ENCODE assay signal across 14 cellular contexts in genomic region chr2:71631411-71631931, GRCh38.
DNase-seq lines count a peak whose midpoint lies in the region; ATAC-seq and TF ChIP-seq lines count a peak whose summit lies in the region.
"Had no signal": no experiment of that assay in that cellular context is flagged by ENCODE, and none has a peak within 500 bp of the region (broad histone marks: within the 10 kb centered on the region; RNA-seq: fewer than 3 reads in every experiment).

No MANE protein-coding gene starts in this region.

- H3K9me3 ChIP-seq in ES-I3 (ENCODE audit: control insufficient read depth, insufficient read depth, low read length) (no peaks in the 10 kb centered on the region), endodermal cell (ENCODE audit: control insufficient read depth, low read length) (no peaks in the 10 kb centered on the region), psoas muscle (no peaks in the 10 kb centered on the region)

- no peaks in the 10 kb centered on the region for H3K9me3 Mint-ChIP-seq in endodermal cell
- H3K9me3 Mint-ChIP-seq in activated T-cell treated with anti-CD3 and anti-CD28 coated beads, Interleukin-2, amount 50 U/mL, for 4 hours = no peaks in the 10 kb centered on the region
- H3K9me3 Mint-ChIP-seq: activated naive CD8-positive, alpha-beta T cell treated with anti-CD3 and anti-CD28 coated beads, Interleukin-2, amount 50 U/mL, for 24 hours; CD4-positive, CD25-positive, alpha-beta regulatory T cell; stimulated activated naive CD8-positive, alpha-beta T cell treated with anti-CD3 and anti-CD28 coated beads, Interleukin-15, Interleukin-2, amounts not matched to agents 100 ng/mL and 50 ng/mL, for 24 hours had no signal

- no peaks in the 10 kb centered on the region for H3K36me3 ChIP-seq in ES-I3 (ENCODE audit: insufficient read depth, low read length)
- H3K36me3 ChIP-seq in endodermal cell (ENCODE audit: control insufficient read depth, insufficient read depth, low read length) = no peaks in the 10 kb centered on the region
- peaks cover 0 to 4% of the 10 kb centered on the region in 2 donors for H3K36me3 ChIP-seq in psoas muscle (ENCODE audit: insufficient read depth in 1 of 2, low read depth in 1 of 2)

- no peak overlapping the region for H3K4me3 ChIP-seq in endodermal cell (ENCODE audit: low read length)
- no peak overlapping the region for H3K4me3 ChIP-seq in psoas muscle

- H3K4me1 ChIP-seq in ES-I3 (ENCODE audit: insufficient read depth, low read length) (peaks cover 6% of the 10 kb centered on the region; the same call in 1 of the 2 replicates), endodermal cell (ENCODE audit: control insufficient read depth, insufficient read depth, low read length) (no peaks in the 10 kb centered on the region), psoas muscle (peaks cover 22% of the 10 kb centered on the region)

- peak; percentile 63 to 73 (median 65) for ATAC-seq in psoas muscle
- ATAC-seq in activated T-cell treated with anti-CD3 and anti-CD28 coated beads, Interleukin-2, amount 50 U/mL, for 4 hours = no peak
- ATAC-seq: activated naive CD8-positive, alpha-beta T cell treated with anti-CD3 and anti-CD28 coated beads, Interleukin-2, amount 50 U/mL, for 24 hours; naive thymus-derived CD4-positive, alpha-beta T cell had no signal

- DNase-seq in RPMI7951 (ENCODE audit: low read depth) (peak; percentile 86), endodermal cell (peak; percentile 50), psoas muscle (no peak), ureter (ENCODE audit: low spot score) (no peak), NCI-H1105 treated with DMSO at 0.1 percent for 48 hours (lab: John Stamatoyannopoulos, UW) (no peak)
- DNase-seq in activated CD4-positive, alpha-beta T cell treated with anti-CD3 and anti-CD28 coated beads, Interleukin-2, amount 50 U/mL, for 4 hours = no peak
- DNase-seq in activated T-cell treated with anti-CD3 and anti-CD28 coated beads, Interleukin-2, amount 50 U/mL, for 4 hours = no peak
- DNase-seq: activated CD4-positive, CD25-positive, alpha-beta regulatory T cell; activated naive CD8-positive, alpha-beta T cell treated with anti-CD3 and anti-CD28 coated beads, Interleukin-2, amount 50 U/mL, for 24 hours; CD4-positive, CD25-positive, alpha-beta regulatory T cell; effector CD8-positive, alpha-beta T cell; naive thymus-derived CD4-positive, alpha-beta T cell had no signal

- H3K27ac Mint-ChIP-seq in endodermal cell = no peak overlapping the region
- H3K27ac Mint-ChIP-seq: activated naive CD8-positive, alpha-beta T cell treated with anti-CD3 and anti-CD28 coated beads, Interleukin-2, amount 50 U/mL, for 24 hours; CD4-positive, CD25-positive, alpha-beta regulatory T cell; naive thymus-derived CD4-positive, alpha-beta T cell; stimulated activated naive CD8-positive, alpha-beta T cell treated with anti-CD3 and anti-CD28 coated beads, Interleukin-15, Interleukin-2, amounts not matched to agents 100 ng/mL and 50 ng/mL, for 24 hours had no signal

- 74 to 78% methylated on average over 8 to 14 of the region's 14 CpGs for WGBS in endodermal cell (ENCODE audit: insufficient coverage in 1 of 2, insufficient read length in 1 of 2), 2 experiments
- WGBS in psoas muscle, 3 donors = 23 to 74% (median 50%) methylated on average over 14 of the region's 14 CpGs

- intact Hi-C loops in psoas muscle (cut with DNase I) = no loop called here

- H3K9ac ChIP-seq in ES-I3 (ENCODE audit: low read depth, low read length) (peak overlapping the region; percentile 14; the same call in 1 of the 2 replicates), endodermal cell (ENCODE audit: extremely low read depth, low read length, poor library complexity, severe bottlenecking) (no peak overlapping the region)

- TF ChIP-seq CTCF in endodermal cell (conservative IDR thresholded peaks at IDR 0.05) (no peak), psoas muscle (IDR thresholded peaks at IDR 0.05) (no peak)

- H3K4me1 Mint-ChIP-seq in endodermal cell = peaks cover 4% of the 10 kb centered on the region
- H3K4me1 Mint-ChIP-seq in activated T-cell treated with anti-CD3 and anti-CD28 coated beads, Interleukin-2, amount 50 U/mL, for 4 hours (ENCODE audit: low read depth) = no peaks in the 10 kb centered on the region
- H3K4me1 Mint-ChIP-seq: activated naive CD8-positive, alpha-beta T cell treated with anti-CD3 and anti-CD28 coated beads, Interleukin-2, amount 50 U/mL, for 24 hours; CD4-positive, CD25-positive, alpha-beta regulatory T cell had no signal

- H3K4me3 Mint-ChIP-seq in endodermal cell = no peak overlapping the region
- H3K4me3 Mint-ChIP-seq in activated T-cell treated with anti-CD3 and anti-CD28 coated beads, Interleukin-2, amount 50 U/mL, for 4 hours = no peak overlapping the region
- H3K4me3 Mint-ChIP-seq: activated naive CD8-positive, alpha-beta T cell treated with anti-CD3 and anti-CD28 coated beads, Interleukin-2, amount 50 U/mL, for 24 hours; CD4-positive, CD25-positive, alpha-beta regulatory T cell; naive thymus-derived CD4-positive, alpha-beta T cell; stimulated activated naive CD8-positive, alpha-beta T cell treated with anti-CD3 and anti-CD28 coated beads, Interleukin-15, Interleukin-2, amounts not matched to agents 100 ng/mL and 50 ng/mL, for 24 hours had no signal

- no peak overlapping the region for H3K27ac ChIP-seq in endodermal cell (ENCODE audit: low read depth, low read length)
- H3K27ac ChIP-seq in psoas muscle = no peak overlapping the region

- no peaks in the 10 kb centered on the region for H3K27me3 Mint-ChIP-seq in endodermal cell (ENCODE audit: insufficient read depth)
- H3K27me3 Mint-ChIP-seq in activated T-cell treated with anti-CD3 and anti-CD28 coated beads, Interleukin-2, amount 50 U/mL, for 4 hours (ENCODE audit: low read depth) = peaks cover 23% of the 10 kb centered on the region

- H3K27me3 ChIP-seq in endodermal cell (ENCODE audit: control insufficient read depth, insufficient read depth, low read length, poor library complexity, severe bottlenecking) (no peaks in the 10 kb centered on the region), psoas muscle (ENCODE audit: insufficient read depth in 3 of 3, low read length in 2 of 3) (no peaks in the 10 kb centered on the region)

- H3K36me3 Mint-ChIP-seq in endodermal cell (ENCODE audit: low read depth) = no peaks in the 10 kb centered on the region
- H3K36me3 Mint-ChIP-seq in activated T-cell treated with anti-CD3 and anti-CD28 coated beads, Interleukin-2, amount 50 U/mL, for 4 hours (ENCODE audit: insufficient read depth) = no peaks in the 10 kb centered on the region
- H3K36me3 Mint-ChIP-seq: CD4-positive, CD25-positive, alpha-beta regulatory T cell; naive thymus-derived CD4-positive, alpha-beta T cell had no signal

Comparison
In these comparisons a context has a peak if more than half of its experiments do, and no peak if none do; other contexts are left out.
1. DNase-seq: peak in RPMI7951 (single experiment) and endodermal cell (single experiment); none in psoas muscle (0 of 2), activated CD4-positive, alpha-beta T cell treated with anti-CD3 and anti-CD28 coated beads, Interleukin-2, amount 50 U/mL, for 4 hours (0 of 2), activated T-cell treated with anti-CD3 and anti-CD28 coated beads, Interleukin-2, amount 50 U/mL, for 4 hours (single experiment), ureter (single experiment) and NCI-H1105 treated with DMSO at 0.1 percent for 48 hours (single experiment).
2. ATAC-seq: peak in psoas muscle (4 of 4); none in activated T-cell treated with anti-CD3 and anti-CD28 coated beads, Interleukin-2, amount 50 U/mL, for 4 hours (0 of 2).